Comparison of ENCODE assay signal across 26 cellular contexts in the genomic region with DNA sequence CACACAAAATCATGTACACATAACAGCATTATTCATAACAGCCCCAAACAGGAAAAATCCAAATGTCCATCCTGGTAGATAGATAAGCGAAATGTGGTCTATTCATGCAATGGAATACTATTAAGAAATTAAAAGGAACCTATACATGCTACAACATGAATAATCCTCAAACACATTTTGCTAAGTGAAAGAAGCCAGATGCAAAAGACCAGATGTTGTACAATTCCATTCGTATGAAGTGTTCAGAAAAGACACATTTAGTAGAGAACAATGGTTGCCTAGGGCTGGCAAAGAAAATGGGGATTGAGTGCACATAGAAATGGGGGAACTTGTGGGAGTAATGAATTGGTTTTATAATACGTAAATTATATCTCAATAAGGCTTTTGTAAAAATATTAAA.
"Had no signal": no experiment of that assay in that cellular context is flagged by ENCODE, and none has a peak within 500 bp of the region (broad histone marks: within the 10 kb centered on the region; RNA-seq: fewer than 3 reads in every experiment).

No MANE protein-coding gene starts in this region.

- H3K4me1 ChIP-seq: pancreas, psoas muscle, right lobe of liver, sigmoid colon, suprapubic skin, testis, transverse colon, upper lobe of right lung, uterus had no signal

- H3K27ac ChIP-seq: neutrophil, pancreas, psoas muscle, right lobe of liver, sigmoid colon, suprapubic skin, testis, tibial artery, transverse colon, upper lobe of right lung, uterus had no signal

- DNase-seq: naive thymus-derived CD8-positive, alpha-beta T cell; nephron progenitor cell; nucleus accumbens; pancreas; psoas muscle; right cardiac atrium; right lobe of liver; sigmoid colon; small intestine; stimulated activated CD4-positive, alpha-beta T cell treated with anti-CD3 and anti-CD28 coated beads, Interleukin-15, amount 100 ng/mL, for 24 hours; stimulated activated CD4-positive, alpha-beta T cell treated with anti-CD3 and anti-CD28 coated beads, Interleukin-4, amount 100 ng/mL, for 1 hour; stimulated activated CD4-positive, alpha-beta T cell treated with anti-CD3 and anti-CD28 coated beads, Interleukin-4, amount 100 ng/mL, for 4 hours; stimulated activated CD8-positive, alpha-beta memory T cell treated with anti-CD3 and anti-CD28 coated beads, Interleukin-4, amount 100 ng/mL, for 48 hours; stimulated activated naive CD4-positive, alpha-beta T cell; stimulated activated naive CD8-positive, alpha-beta T cell treated with anti-CD3 and anti-CD28 coated beads, Interleukin-15, amount 100 ng/mL, for 72 hours; stimulated activated naive CD8-positive, alpha-beta T cell treated with anti-CD3 and anti-CD28 coated beads, Interleukin-15, Interleukin-2, amounts not matched to agents 100 U/mL and 50 U/mL, for 24 hours; substantia nigra; testis; tibial artery; transverse colon; upper lobe of right lung; uterus had no signal

- FAIRE-seq: pancreas, small intestine had no signal

- H3K4me3 ChIP-seq: pancreas, psoas muscle, right lobe of liver, sigmoid colon, suprapubic skin, testis, tibial artery, transverse colon, upper lobe of right lung, uterus had no signal

- ATAC-seq: naive thymus-derived CD8-positive, alpha-beta T cell; natural killer cell treated with Interleukin-12 subunit alpha and Interleukin-12 subunit beta and Interleukin-15 and Interleukin-18, amount 100 ng/mL, for 72 hours; pancreas; psoas muscle; right cardiac atrium; right lobe of liver; stimulated activated memory B cell treated with anti-CD40 and anti-IgM and Interleukin-4, amounts not matched to agents 10 μg/mL and 1 μg/mL and 100 μg/mL, for 72 hours; stimulated activated naive CD8-positive, alpha-beta T cell treated with anti-CD3 and anti-CD28 coated beads, Interleukin-15, amount 100 ng/mL, for 72 hours; stimulated activated naive CD8-positive, alpha-beta T cell treated with anti-CD3 and anti-CD28 coated beads, Interleukin-15, Interleukin-2, amounts not matched to agents 100 U/mL and 50 U/mL, for 24 hours; upper lobe of right lung had no signal

- H3K27me3 ChIP-seq: neutrophil, pancreas, sigmoid colon, suprapubic skin, testis, tibial artery, transverse colon, upper lobe of right lung, uterus had no signal

- H3K36me3 ChIP-seq: neutrophil, pancreas, right lobe of liver, sigmoid colon, suprapubic skin, tibial artery, transverse colon, upper lobe of right lung, uterus had no signal
